ENCODE assay signal across 29 cellular contexts in genomic region chr3:34463414-34463813, GRCh38.
"Had no signal": no experiment of that assay in that cellular context is flagged by ENCODE, and none has a peak within 500 bp of the region (broad histone marks: within the 10 kb centered on the region; RNA-seq: fewer than 3 reads in every experiment).

No MANE protein-coding gene starts in this region.

- ATAC-seq: naive thymus-derived CD8-positive, alpha-beta T cell; natural killer cell treated with Interleukin-12 subunit alpha and Interleukin-12 subunit beta and Interleukin-15 and Interleukin-18, amount 100 ng/mL, for 72 hours; pancreas; sciatic nerve; stimulated activated memory B cell treated with anti-CD40 and anti-IgM and Interleukin-4, amounts not matched to agents 10 μg/mL and 1 μg/mL and 100 μg/mL, for 72 hours; stimulated activated naive CD8-positive, alpha-beta T cell treated with anti-CD3 and anti-CD28 coated beads, Interleukin-15, amount 100 ng/mL, for 72 hours; stimulated activated naive CD8-positive, alpha-beta T cell treated with anti-CD3 and anti-CD28 coated beads, Interleukin-15, Interleukin-2, amounts not matched to agents 100 U/mL and 50 U/mL, for 24 hours; upper lobe of right lung had no signal

- H3K4me1 ChIP-seq: pancreas, prostate gland, right atrium auricular region, spleen, suprapubic skin, testis, tibial artery, transverse colon, upper lobe of right lung, uterus had no signal

- FAIRE-seq: pancreas had no signal

- DNase-seq: naive thymus-derived CD8-positive, alpha-beta T cell; nephron progenitor cell; nucleus accumbens; pancreas; retina; spleen; stimulated activated CD4-positive, alpha-beta T cell treated with anti-CD3 and anti-CD28 coated beads, Interleukin-12 subunit alpha, Interleukin-12 subunit beta, amount 100 ng/mL, for 4 hours; stimulated activated CD4-positive, alpha-beta T cell treated with anti-CD3 and anti-CD28 coated beads, Interleukin-1b, Interleukin-23, amount 100 ng/mL, for 48 hours; stimulated activated CD4-positive, alpha-beta T cell treated with anti-CD3 and anti-CD28 coated beads, Interleukin-4, amount 100 ng/mL, for 1 hour; stimulated activated CD4-positive, alpha-beta T cell treated with anti-CD3 and anti-CD28 coated beads, Interleukin-4, amount 100 ng/mL, for 4 hours; stimulated activated CD8-positive, alpha-beta memory T cell treated with anti-CD3 and anti-CD28 coated beads, Interleukin-4, amount 100 ng/mL, for 48 hours; stimulated activated naive CD4-positive, alpha-beta T cell; stimulated activated naive CD8-positive, alpha-beta T cell treated with anti-CD3 and anti-CD28 coated beads, Interleukin-15, amount 100 ng/mL, for 72 hours; stimulated activated naive CD8-positive, alpha-beta T cell treated with anti-CD3 and anti-CD28 coated beads, Interleukin-15, Interleukin-2, amounts not matched to agents 100 U/mL and 50 U/mL, for 24 hours; substantia nigra; testis; tibial artery; transverse colon; upper lobe of right lung; uterus had no signal

- H3K4me2 ChIP-seq: smooth muscle cell had no signal

- H3K36me3 ChIP-seq: neutrophil, pancreas, prostate gland, right atrium auricular region, spleen, suprapubic skin, tibial artery, transverse colon, upper lobe of right lung, uterus had no signal

- H3K9me3 ChIP-seq: neutrophil, pancreas, prostate gland, testis, uterus had no signal

- H3K27me3 ChIP-seq: neutrophil, pancreas, right atrium auricular region, spleen, suprapubic skin, testis, tibial artery, transverse colon, upper lobe of right lung, uterus had no signal

- H3K4me3 ChIP-seq: pancreas, prostate gland, right atrium auricular region, skin epidermis, smooth muscle cell, spleen, suprapubic skin, testis, tibial artery, transverse colon, upper lobe of right lung, uterus had no signal

- H3K27ac ChIP-seq: neutrophil, pancreas, prostate gland, right atrium auricular region, skin epidermis, spleen, suprapubic skin, testis, tibial artery, transverse colon, upper lobe of right lung, uterus had no signal
